Comparison of ENCODE assay signal across 11 cellular contexts in the genomic region with DNA sequence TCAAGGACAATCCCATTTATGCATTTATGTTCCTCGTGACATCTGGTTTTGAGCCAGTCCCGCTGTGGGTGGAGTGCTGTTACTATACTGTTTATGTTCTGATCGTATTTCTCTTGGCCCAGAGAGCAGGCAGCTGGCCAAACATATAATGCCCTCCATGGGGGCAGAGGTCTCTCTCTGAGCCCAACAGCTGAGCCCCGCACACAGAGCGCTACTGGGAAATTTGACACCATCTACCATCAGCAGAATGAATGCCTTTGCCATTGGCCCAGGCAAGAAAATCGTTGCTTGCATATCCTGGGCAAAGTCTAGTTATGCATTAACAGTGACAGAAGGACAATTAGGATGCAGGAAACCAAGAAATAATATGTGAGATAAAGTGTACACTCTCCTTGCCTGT.
DNase-seq lines count a peak whose midpoint lies in the region; ATAC-seq and TF ChIP-seq lines count a peak whose summit lies in the region.
"Had no signal": no experiment of that assay in that cellular context is flagged by ENCODE, and none has a peak within 500 bp of the region (broad histone marks: within the 10 kb centered on the region; RNA-seq: fewer than 3 reads in every experiment).

No MANE protein-coding gene starts in this region.

- DNase-seq in HCEC 1CT = peak; percentile 63
- peak; percentile 94 for DNase-seq in NCI-H2196 treated with DMSO at 0.1 percent for 48 hours (lab: John Stamatoyannopoulos, UW; ENCODE audit: unreplicated experiment)
- DNase-seq in brain pericyte (ENCODE audit: low read depth, low spot score) = peak; percentile 92
- peak; percentile 20 for DNase-seq in neuronal stem cell (ENCODE audit: low spot score)
- no peak for DNase-seq in MM.1S
- DNase-seq in psoas muscle = no peak
- DNase-seq: effector CD4-positive, alpha-beta T cell; MV-4-11; naive thymus-derived CD4-positive, alpha-beta T cell had no signal

- no peak overlapping the region for H2BK15ac ChIP-seq in neuronal stem cell (ENCODE audit: low read length)

- H3K27ac ChIP-seq in neuronal stem cell (replicated peaks; ENCODE audit: low read length) = no peak overlapping the region
- H3K27ac ChIP-seq in MM.1S (ENCODE audit: low read length) = no peak overlapping the region
- no peak overlapping the region for H3K27ac ChIP-seq in psoas muscle

- H3K79me2 ChIP-seq in MM.1S (ENCODE audit: low read length) = no peaks in the 10 kb centered on the region

- H2AK5ac ChIP-seq in neuronal stem cell (ENCODE audit: low read depth, low read length) = no peak overlapping the region

- intact Hi-C loops in psoas muscle (cut with DNase I) = no loop called here

- no peak overlapping the region for H3K9ac ChIP-seq in neuronal stem cell (ENCODE audit: low read depth, low read length, poor library complexity)
- H3K9ac ChIP-seq in MM.1S (ENCODE audit: low read length) = no peak overlapping the region

- peak overlapping the region; percentile 26 for H2AFZ ChIP-seq in neuronal stem cell (ENCODE audit: low read length)
- H2AFZ ChIP-seq in MM.1S (ENCODE audit: low read length) = no peak overlapping the region

- H3K4me1 ChIP-seq in neuronal stem cell (ENCODE audit: control insufficient read depth in 2 of 2, insufficient read depth in 1 of 2, low read depth in 1 of 2, low read length in 2 of 2) (peaks cover 0 to 7% of the 10 kb centered on the region in 2 donors), MM.1S (ENCODE audit: low read length) (no peaks in the 10 kb centered on the region), psoas muscle (no peaks in the 10 kb centered on the region)

- no peak for ATAC-seq in HG02642 (IDR thresholded peaks at IDR 0.05; ENCODE audit: poor library complexity, unreplicated experiment)
- ATAC-seq in GM18519 (IDR thresholded peaks at IDR 0.05; ENCODE audit: low FRiP score, unreplicated experiment) = no peak
- ATAC-seq in psoas muscle = no peak
- ATAC-seq: naive thymus-derived CD4-positive, alpha-beta T cell had no signal

- H3K27me3 ChIP-seq in neuronal stem cell (ENCODE audit: control insufficient read depth in 3 of 3, insufficient read depth in 3 of 3, low read depth in 1 of 3, low read length in 3 of 3) (no peaks in the 10 kb centered on the region), MM.1S (replicated peaks; ENCODE audit: insufficient read depth, low read length) (peaks cover 32% of the 10 kb centered on the region), psoas muscle (ENCODE audit: insufficient read depth in 3 of 3, low read length in 2 of 3) (no peaks in the 10 kb centered on the region)

- H2BK120ac ChIP-seq in neuronal stem cell (ENCODE audit: low read depth, low read length) = no peak overlapping the region

- no peak overlapping the region for H3K4me3 ChIP-seq in neuronal stem cell (ENCODE audit: low read length in 2 of 2)
- no peak overlapping the region for H3K4me3 ChIP-seq in MM.1S (ENCODE audit: low read length)
- no peak overlapping the region for H3K4me3 ChIP-seq in psoas muscle

- TF ChIP-seq CTCF in MM.1S (IDR thresholded peaks at IDR 0.05; ENCODE audit: low read length) (no peak), psoas muscle (IDR thresholded peaks at IDR 0.05) (no peak)

- H4K20me1 ChIP-seq in MM.1S (ENCODE audit: insufficient read depth, low read length) = no peaks in the 10 kb centered on the region

- no peak overlapping the region for H4K91ac ChIP-seq in neuronal stem cell (ENCODE audit: low read depth, low read length, poor library complexity)

- no peak overlapping the region for H3K18ac ChIP-seq in neuronal stem cell (ENCODE audit: low read length)

- no peak overlapping the region for H3K4me2 ChIP-seq in neuronal stem cell (ENCODE audit: insufficient read depth, low read length, poor library complexity, severe bottlenecking)
- no peak overlapping the region for H3K4me2 ChIP-seq in MM.1S (ENCODE audit: low read depth, low read length)

- no peak overlapping the region for H2BK5ac ChIP-seq in neuronal stem cell (ENCODE audit: low read length)

- H2BK12ac ChIP-seq in neuronal stem cell (ENCODE audit: low read length) = no peak overlapping the region

- H3K23ac ChIP-seq in neuronal stem cell (ENCODE audit: low read depth, low read length, poor library complexity) = no peak overlapping the region

- H3K9me2 ChIP-seq in MM.1S (replicated peaks; ENCODE audit: insufficient read depth, low read length) = no peaks in the 10 kb centered on the region

- no peak overlapping the region for H4K8ac ChIP-seq in neuronal stem cell (ENCODE audit: low read depth, low read length)

- H3K79me1 ChIP-seq in neuronal stem cell (ENCODE audit: low read depth, low read length) = no peaks in the 10 kb centered on the region

- H3F3A ChIP-seq in MM.1S (ENCODE audit: insufficient read depth, low read length) = no peaks in the 10 kb centered on the region

- no peaks in the 10 kb centered on the region for H3K36me3 ChIP-seq in neuronal stem cell (replicated peaks in 1 of 2; ENCODE audit: control insufficient read depth in 2 of 2, insufficient read depth in 2 of 2, low read length in 2 of 2)
- no peaks in the 10 kb centered on the region for H3K36me3 ChIP-seq in MM.1S (replicated peaks; ENCODE audit: insufficient read depth, low read length)
- no peaks in the 10 kb centered on the region for H3K36me3 ChIP-seq in psoas muscle (ENCODE audit: insufficient read depth in 1 of 2, low read depth in 1 of 2)

- no peak overlapping the region for H3K4ac ChIP-seq in neuronal stem cell (ENCODE audit: low read length)

- H3K14ac ChIP-seq in neuronal stem cell (ENCODE audit: low read length) = no peak overlapping the region

- H3K9me3 ChIP-seq in neuronal stem cell (replicated peaks in 1 of 2; ENCODE audit: control insufficient read depth in 2 of 2, insufficient read depth in 1 of 2, low read depth in 1 of 2, low read length in 2 of 2) = peaks cover 0 to 2% of the 10 kb centered on the region in 2 donors
- no peaks in the 10 kb centered on the region for H3K9me3 ChIP-seq in MM.1S (replicated peaks; ENCODE audit: insufficient read depth, low read length)
- H3K9me3 ChIP-seq in psoas muscle = peaks cover 7% of the 10 kb centered on the region

- no CpG with 5 or more reads among the region's 6 CpGs for WGBS in neuronal stem cell (ENCODE audit: extremely low coverage in 2 of 2, insufficient read length in 2 of 2, insufficient replicate concordance in 1 of 2), 2 donors
- 1 to 2% (median 2%) methylated on average over 6 of the region's 6 CpGs for WGBS in psoas muscle, 3 donors

Comparison
In these comparisons a context has a peak if more than half of its experiments do, and no peak if none do; other contexts are left out.
1. DNase-seq: peak in HCEC 1CT (single experiment), NCI-H2196 treated with DMSO at 0.1 percent for 48 hours (single experiment), brain pericyte (single experiment) and neuronal stem cell (single experiment); none in MM.1S (single experiment) and psoas muscle (0 of 2).